20 cellular contexts compared by ENCODE assay signal in genomic region chr5:119402081-119402480, GRCh38. TPM values are rescaled to one million over a fixed set of nuclear protein-coding genes. Genes with fewer than 3 reads are reported as not detected.
DNase-seq lines count a peak whose midpoint lies in the region; ATAC-seq and FAIRE-seq lines count a peak whose summit lies in the region.
"Had no signal": no experiment of that assay in that cellular context is flagged by ENCODE, and none has a peak within 500 bp of the region (broad histone marks: within the 10 kb centered on the region; RNA-seq: fewer than 3 reads in every experiment).

No MANE protein-coding gene starts in this region.

- in situ Hi-C loops in SK-MEL-5 (cut with HindIII; ENCODE audit: low pct_unique_long_range_greater_than_20kb, low sequenced_read_pairs), result no loop called here

- WGBS in small intestine, 3 donors, result 96 to 100% (median 100%) methylated on average over 1 of the region's 1 CpG

- peaks cover 0 to 8% of the 10 kb centered on the region in 2 donors for H3K4me1 ChIP-seq in small intestine (ENCODE audit: control insufficient read depth in 2 of 2, insufficient read depth in 1 of 2, low read depth in 1 of 2, low read length in 1 of 2)

- no peak overlapping the region for H3K4me3 Mint-ChIP-seq in stimulated activated naive CD8-positive, alpha-beta T cell treated with anti-CD3 and anti-CD28 coated beads, Interleukin-15, Interleukin-2, amounts not matched to agents 100 ng/mL and 50 ng/mL, for 24 hours
- H3K4me3 Mint-ChIP-seq in T-helper 2 cell treated with Interferon-gamma antibody and Interleukin-4, amounts not matched to agents 5 μg/mL and 100 μg/mL, for 36 hours, result no peak overlapping the region
- H3K4me3 Mint-ChIP-seq: activated CD4-positive, alpha-beta memory T cell treated with anti-CD3 and anti-CD28 coated beads, Interleukin-2, amount 10 ng/mL, durations not matched to agents 7 days and 5 days had no signal

- ATAC-seq in stimulated activated naive CD8-positive, alpha-beta T cell treated with anti-CD3 and anti-CD28 coated beads, Interleukin-15, Interleukin-2, amounts not matched to agents 100 U/mL and 50 U/mL, for 24 hours, result no peak
- ATAC-seq: left lobe of liver had no signal

- DNase-seq in stimulated activated naive CD8-positive, alpha-beta T cell treated with anti-CD3 and anti-CD28 coated beads, Interleukin-15, Interleukin-2, amounts not matched to agents 100 U/mL and 50 U/mL, for 24 hours, result no peak
- peak; percentile 73 for DNase-seq in SK-MEL-5 (ENCODE audit: low read depth, low spot score)
- DNase-seq in kidney tubule cell (ENCODE audit: low spot score), result peak; percentile 76
- no peak for DNase-seq in T-helper 2 cell treated with Interferon-gamma antibody and Interleukin-4, amounts not matched to agents 5 μg/mL and 100 μg/mL, for 36 hours (ENCODE audit: low spot score)
- no peak for DNase-seq in NCI-H345 treated with DMSO at 0.1 percent for 48 hours (lab: John Stamatoyannopoulos, UW; ENCODE audit: unreplicated experiment)
- no peak for DNase-seq in small intestine
- DNase-seq in NCI-H524 treated with DMSO at 0.1 percent for 48 hours (lab: John Stamatoyannopoulos, UW), result no peak
- DNase-seq: activated CD4-positive, alpha-beta memory T cell treated with anti-CD3 and anti-CD28 coated beads, Interleukin-2, amount 10 ng/mL, durations not matched to agents 7 days and 5 days; activated naive CD4-positive, alpha-beta T cell treated with anti-CD3 and anti-CD28 coated beads, Interleukin-2, amount 50 U/mL, for 16 hours; DMS53; effector CD8-positive, alpha-beta T cell; esophagus squamous epithelium; KG1; NCI-H1694 treated with DMSO at 0.1 percent for 48 hours; nucleus accumbens; PC-9; retina had no signal

- no peak overlapping the region for H3K27ac ChIP-seq in small intestine (ENCODE audit: low read depth in 1 of 2, low read length in 1 of 2)
- H3K27ac ChIP-seq: C4-2B, esophagus squamous epithelium, PC-9 had no signal

- no peaks in the 10 kb centered on the region for H3K27me3 ChIP-seq in small intestine (ENCODE audit: control insufficient read depth in 2 of 2, insufficient read depth in 2 of 2, low read length in 2 of 2)
- H3K27me3 ChIP-seq: esophagus squamous epithelium had no signal

- H3K4me1 Mint-ChIP-seq in stimulated activated naive CD8-positive, alpha-beta T cell treated with anti-CD3 and anti-CD28 coated beads, Interleukin-15, Interleukin-2, amounts not matched to agents 100 ng/mL and 50 ng/mL, for 24 hours (ENCODE audit: low read depth), result peaks cover 64% of the 10 kb centered on the region
- peaks cover 22% of the 10 kb centered on the region for H3K4me1 Mint-ChIP-seq in T-helper 2 cell treated with Interferon-gamma antibody and Interleukin-4, amounts not matched to agents 5 μg/mL and 100 μg/mL, for 36 hours (ENCODE audit: low read depth)

- peak overlapping the region; percentile 11 for H3K27ac Mint-ChIP-seq in stimulated activated naive CD8-positive, alpha-beta T cell treated with anti-CD3 and anti-CD28 coated beads, Interleukin-15, Interleukin-2, amounts not matched to agents 100 ng/mL and 50 ng/mL, for 24 hours
- H3K27ac Mint-ChIP-seq in T-helper 2 cell treated with Interferon-gamma antibody and Interleukin-4, amounts not matched to agents 5 μg/mL and 100 μg/mL, for 36 hours, result no peak overlapping the region
- H3K27ac Mint-ChIP-seq: activated CD4-positive, alpha-beta memory T cell treated with anti-CD3 and anti-CD28 coated beads, Interleukin-2, amount 10 ng/mL, durations not matched to agents 7 days and 5 days had no signal

- no peak for FAIRE-seq in small intestine (lab: Jason Lieb, UNC)

- H3K9me3 Mint-ChIP-seq in stimulated activated naive CD8-positive, alpha-beta T cell treated with anti-CD3 and anti-CD28 coated beads, Interleukin-15, Interleukin-2, amounts not matched to agents 100 ng/mL and 50 ng/mL, for 24 hours, result no peaks in the 10 kb centered on the region
- no peaks in the 10 kb centered on the region for H3K9me3 Mint-ChIP-seq in T-helper 2 cell treated with Interferon-gamma antibody and Interleukin-4, amounts not matched to agents 5 μg/mL and 100 μg/mL, for 36 hours
- H3K9me3 Mint-ChIP-seq: activated CD4-positive, alpha-beta memory T cell treated with anti-CD3 and anti-CD28 coated beads, Interleukin-2, amount 10 ng/mL, durations not matched to agents 7 days and 5 days had no signal

- H3K36me3 ChIP-seq in small intestine (ENCODE audit: control insufficient read depth in 2 of 2, insufficient read depth in 2 of 2, low read length in 2 of 2), result no peaks in the 10 kb centered on the region
- H3K36me3 ChIP-seq: esophagus squamous epithelium had no signal

- H3K9me3 ChIP-seq in small intestine (ENCODE audit: control insufficient read depth, low read depth), result no peaks in the 10 kb centered on the region
- H3K9me3 ChIP-seq: esophagus squamous epithelium had no signal

- H3K36me3 Mint-ChIP-seq in stimulated activated naive CD8-positive, alpha-beta T cell treated with anti-CD3 and anti-CD28 coated beads, Interleukin-15, Interleukin-2, amounts not matched to agents 100 ng/mL and 50 ng/mL, for 24 hours (ENCODE audit: low read depth), result peaks cover 13% of the 10 kb centered on the region
- H3K36me3 Mint-ChIP-seq in T-helper 2 cell treated with Interferon-gamma antibody and Interleukin-4, amounts not matched to agents 5 μg/mL and 100 μg/mL, for 36 hours (ENCODE audit: low read depth), result peaks cover 3% of the 10 kb centered on the region

- no peaks in the 10 kb centered on the region for H3K27me3 Mint-ChIP-seq in stimulated activated naive CD8-positive, alpha-beta T cell treated with anti-CD3 and anti-CD28 coated beads, Interleukin-15, Interleukin-2, amounts not matched to agents 100 ng/mL and 50 ng/mL, for 24 hours
- H3K27me3 Mint-ChIP-seq in T-helper 2 cell treated with Interferon-gamma antibody and Interleukin-4, amounts not matched to agents 5 μg/mL and 100 μg/mL, for 36 hours (ENCODE audit: low read depth), result peaks cover 3% of the 10 kb centered on the region
- H3K27me3 Mint-ChIP-seq: activated CD4-positive, alpha-beta memory T cell treated with anti-CD3 and anti-CD28 coated beads, Interleukin-2, amount 10 ng/mL, durations not matched to agents 7 days and 5 days had no signal

- no peak overlapping the region for H3K4me3 ChIP-seq in small intestine (ENCODE audit: low read depth in 1 of 2, low read length in 2 of 2)
- H3K4me3 ChIP-seq: esophagus squamous epithelium, PC-9 had no signal

RNA-seq across cellular contexts. Expression of gene TNFAIP8, which starts 46.3 kb away (rescaled TPM):
- total RNA-seq in SK-MEL-5 (2014; rRNA removed; shearing (Covaris generic)), result 5.6 and 7.5 TPM in 2 replicates
- polyA plus RNA-seq in SK-MEL-5 (2015; cell fraction: cytosol; rRNA removed), result 6.7 TPM in 2 replicates
- 5.0 and 11.4 TPM in 2 replicates for polyA plus RNA-seq in SK-MEL-5 (2015; cell fraction: nucleus; rRNA removed)
- 10 to 100 TPM in 2 of 3 donors, 1 to 10 TPM in 1; 8.5 to 11.6 (median 10.3) TPM for polyA plus RNA-seq in small intestine

RNA-seq across cellular contexts. Expression of gene HSD17B4, which starts 50.2 kb away (rescaled TPM):
- total RNA-seq in SK-MEL-5 (2014; rRNA removed; shearing (Covaris generic)), result 120 and 160 TPM in 2 replicates
- 128 and 131 TPM in 2 replicates for polyA plus RNA-seq in SK-MEL-5 (2015; cell fraction: cytosol; rRNA removed)
- polyA plus RNA-seq in SK-MEL-5 (2015; cell fraction: nucleus; rRNA removed), result 167 and 249 TPM in 2 replicates
- polyA plus RNA-seq in small intestine, result 100 to 1,000 TPM; 213 to 424 (median 262) TPM

Comparison
In these comparisons a context has a peak if more than half of its experiments do, and no peak if none do; other contexts are left out.
1. DNase-seq: peak in SK-MEL-5 (single experiment) and kidney tubule cell (single experiment); none in stimulated activated naive CD8-positive, alpha-beta T cell treated with anti-CD3 and anti-CD28 coated beads, Interleukin-15, Interleukin-2, amounts not matched to agents 100 U/mL and 50 U/mL, for 24 hours (single experiment), T-helper 2 cell treated with Interferon-gamma antibody and Interleukin-4, amounts not matched to agents 5 μg/mL and 100 μg/mL, for 36 hours (single experiment), NCI-H345 treated with DMSO at 0.1 percent for 48 hours (single experiment), small intestine (single experiment) and NCI-H524 treated with DMSO at 0.1 percent for 48 hours (single experiment).